ENCODE assay signal across 8 cellular contexts in the genomic region with DNA sequence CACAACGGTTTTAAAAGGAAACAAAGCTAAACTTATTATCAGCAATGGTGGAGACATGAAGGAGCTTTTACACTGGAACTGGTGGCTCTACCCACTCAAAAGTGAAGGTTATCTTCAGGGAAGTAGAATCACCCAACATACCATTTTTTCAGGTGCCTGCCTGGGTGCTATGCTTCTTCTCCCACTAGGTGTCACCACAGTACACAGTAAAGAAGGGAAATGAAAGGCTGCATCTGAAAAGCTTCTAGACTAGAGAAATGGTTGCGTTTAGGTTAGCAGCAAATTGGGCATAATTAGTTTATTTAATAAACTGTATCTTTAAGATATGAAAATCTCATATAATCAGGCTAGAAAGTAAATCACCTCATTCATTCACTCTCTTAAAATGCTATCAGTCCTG. TPM values are rescaled to one million over a fixed set of nuclear protein-coding genes. Genes with fewer than 3 reads are reported as not detected.
DNase-seq lines count a peak whose midpoint lies in the region; ATAC-seq and TF ChIP-seq lines count a peak whose summit lies in the region.

No MANE protein-coding gene starts in this region.

- peaks cover 2% of the 10 kb centered on the region for H3K36me3 Mint-ChIP-seq in activated CD8-positive, alpha-beta T cell treated with anti-CD3 and anti-CD28 coated beads for 36 hours (ENCODE audit: low read depth)
- H3K36me3 Mint-ChIP-seq in osteocyte (ENCODE audit: unreplicated experiment), result no peaks in the 10 kb centered on the region

- peak; percentile 86 for TF ChIP-seq CTCF in activated CD8-positive, alpha-beta T cell treated with anti-CD3 and anti-CD28 coated beads for 36 hours (IDR thresholded peaks at IDR 0.05)
- peak; percentile 78 for TF ChIP-seq CTCF in osteocyte (IDR thresholded peaks at IDR 0.05)

- intact Hi-C loops in activated CD8-positive, alpha-beta T cell treated with anti-CD3 and anti-CD28 coated beads for 36 hours (cut with micrococcal nuclease), result no loop called here

- H3K4me3 Mint-ChIP-seq in activated CD8-positive, alpha-beta T cell treated with anti-CD3 and anti-CD28 coated beads for 36 hours, result no peak overlapping the region
- H3K4me3 Mint-ChIP-seq in osteocyte (ENCODE audit: unreplicated experiment), result no peak overlapping the region

- no peaks in the 10 kb centered on the region for H3K4me1 Mint-ChIP-seq in activated CD8-positive, alpha-beta T cell treated with anti-CD3 and anti-CD28 coated beads for 36 hours (ENCODE audit: low read depth)
- H3K4me1 Mint-ChIP-seq in osteocyte (ENCODE audit: unreplicated experiment), result peaks cover 4% of the 10 kb centered on the region

- CTCF ChIA-PET in activated CD8-positive, alpha-beta T cell treated with anti-CD3 and anti-CD28 coated beads for 36 hours (lab: Charles Lee), result interaction anchor here (0.6 to 2.6 kb wide), 21 partner anchors 8 to 892 kb away, joined by 3 to 16 read pairs (median 4); no protein-coding TSS in a partner anchor

- peaks cover 7% of the 10 kb centered on the region for H3K9me3 Mint-ChIP-seq in activated CD8-positive, alpha-beta T cell treated with anti-CD3 and anti-CD28 coated beads for 36 hours
- H3K9me3 Mint-ChIP-seq in osteocyte (ENCODE audit: unreplicated experiment), result peaks cover 5% of the 10 kb centered on the region

- peaks cover 24% of the 10 kb centered on the region for H3K27me3 Mint-ChIP-seq in activated CD8-positive, alpha-beta T cell treated with anti-CD3 and anti-CD28 coated beads for 36 hours
- peaks cover under 1% of the 10 kb centered on the region for H3K27me3 Mint-ChIP-seq in osteocyte (ENCODE audit: unreplicated experiment)

- DNase-seq in DMS79 treated with DMSO at 0.1 percent for 48 hours (lab: John Stamatoyannopoulos, UW) (peak; percentile 33), DMS79 (lab: John Stamatoyannopoulos, UW) (no peak), HCEC 1CT (peak; percentile 37), NCI-H510A (lab: John Stamatoyannopoulos, UW) (peak; percentile 24), foreskin melanocyte (peak; percentile 14), osteocyte (ENCODE audit: extremely low spot score, unreplicated experiment) (no peak)
- peak; percentile 46 for DNase-seq in activated CD8-positive, alpha-beta T cell treated with anti-CD3 and anti-CD28 coated beads for 36 hours

- peak; percentile 60 for ATAC-seq in activated CD8-positive, alpha-beta T cell treated with anti-CD3 and anti-CD28 coated beads for 36 hours
- ATAC-seq in HG02852 (IDR thresholded peaks at IDR 0.05; ENCODE audit: unreplicated experiment), result no peak

- no peak overlapping the region for H3K27ac Mint-ChIP-seq in activated CD8-positive, alpha-beta T cell treated with anti-CD3 and anti-CD28 coated beads for 36 hours
- no peak overlapping the region for H3K27ac Mint-ChIP-seq in osteocyte (ENCODE audit: unreplicated experiment)

- POLR2A ChIA-PET in activated CD8-positive, alpha-beta T cell treated with anti-CD3 and anti-CD28 coated beads for 36 hours (lab: Charles Lee), result no interaction called here

RNA-seq across cellular contexts. Expression of gene SELENOK, which starts 47.0 kb away (rescaled TPM):
- total RNA-seq in activated CD8-positive, alpha-beta T cell treated with anti-CD3 and anti-CD28 coated beads for 36 hours, result 10 to 100 TPM; 32.1 to 35.8 TPM
- total RNA-seq in osteocyte, result 31.6 and 32.8 TPM in 2 replicates

RNA-seq across cellular contexts. Expression of gene ACTR8, which starts 56.7 kb away (rescaled TPM):
- 10 to 100 TPM; 28.5 to 33.5 TPM for total RNA-seq in activated CD8-positive, alpha-beta T cell treated with anti-CD3 and anti-CD28 coated beads for 36 hours
- 40.0 and 51.9 TPM in 2 replicates for total RNA-seq in osteocyte

Comparison
In these comparisons a context has a peak if more than half of its experiments do, and no peak if none do; other contexts are left out.
1. DNase-seq: peak in DMS79 treated with DMSO at 0.1 percent for 48 hours (single experiment), HCEC 1CT (single experiment), NCI-H510A (single experiment), activated CD8-positive, alpha-beta T cell treated with anti-CD3 and anti-CD28 coated beads for 36 hours (single experiment) and foreskin melanocyte (single experiment); none in DMS79 (single experiment) and osteocyte (single experiment).